Comparison of ENCODE assay signal across 11 cellular contexts in the genomic region with DNA sequence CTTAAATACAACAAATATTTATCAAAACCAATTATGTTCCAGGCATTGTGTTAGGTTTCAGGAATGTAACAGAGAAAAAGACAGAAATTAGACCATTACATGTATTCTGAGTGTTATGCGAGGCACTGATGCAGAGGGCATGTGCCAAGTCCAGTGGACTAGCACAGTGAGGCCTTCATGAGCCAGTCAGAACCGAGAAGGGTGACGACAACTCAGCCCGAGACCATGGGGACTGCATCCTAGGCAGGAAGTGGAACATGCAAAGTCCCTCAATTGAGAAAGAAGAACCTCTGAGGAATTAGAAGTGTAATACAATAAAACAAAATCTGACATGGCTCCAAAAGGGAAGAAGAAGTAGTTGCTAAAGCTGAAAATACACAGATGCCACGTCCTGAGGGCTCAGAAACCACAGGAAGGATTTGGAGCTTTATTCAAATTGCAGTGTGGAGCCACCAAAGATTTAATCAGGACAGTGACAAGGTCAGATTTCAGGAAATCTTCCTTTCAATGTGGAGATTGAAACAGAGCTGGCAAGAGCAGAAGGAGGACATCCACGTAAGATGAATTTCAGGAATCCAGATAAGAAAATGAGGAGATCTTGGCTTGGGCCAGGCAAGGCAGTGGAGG.
DNase-seq lines count a peak whose midpoint lies in the region; ATAC-seq and TF ChIP-seq lines count a peak whose summit lies in the region.
"Had no signal": no experiment of that assay in that cellular context is flagged by ENCODE, and none has a peak within 500 bp of the region (broad histone marks: within the 10 kb centered on the region; RNA-seq: fewer than 3 reads in every experiment).

No MANE protein-coding gene starts in this region.

- H3K27ac ChIP-seq in brain microvascular endothelial cell = peak overlapping the region; percentile 5

- in situ Hi-C loops in brain microvascular endothelial cell (cut with HindIII; ENCODE audit: low pct_ligation_motif_present, low sequenced_read_pairs) = loop anchor here (25.0 kb wide), 2 partner anchors 163 to 212 kb away; no protein-coding TSS in a partner anchor

- H3K36me3 ChIP-seq in brain microvascular endothelial cell (replicated peaks) = no peaks in the 10 kb centered on the region

- intact Hi-C loops in sciatic nerve (cut with DNase I) = loop anchor here (5.0 kb wide), 1 partner anchor 828 kb away; no protein-coding TSS in a partner anchor

- TF ChIP-seq CTCF in brain microvascular endothelial cell (IDR thresholded peaks at IDR 0.05; ENCODE audit: low read depth, low read length, missing control alignments) = no peak

- DNase-seq in brain microvascular endothelial cell (no peak), sciatic nerve (ENCODE audit: low spot score) (no peak), hippocampal formation (lab: John Stamatoyannopoulos, UW) (no peak)
- no peak for DNase-seq in stimulated activated naive CD4-positive, alpha-beta T cell treated with Interleukin-2 at 50 U/mL for 16 hours (lab: John Stamatoyannopoulos, UW)
- DNase-seq: activated CD4-positive, alpha-beta T cell treated with anti-CD3 and anti-CD28 coated beads for 4 hours; activated T-cell treated with anti-CD3 and anti-CD28 coated beads, Interleukin-2, amount 50 U/mL, for 4 hours; NCI-H1417; NCI-H524 had no signal

- H3K27me3 ChIP-seq in brain microvascular endothelial cell (replicated peaks) = no peaks in the 10 kb centered on the region

- ATAC-seq in GM19025 (IDR thresholded peaks at IDR 0.05; ENCODE audit: low read depth, unreplicated experiment) = peak; percentile 48
- ATAC-seq in HG02642 (IDR thresholded peaks at IDR 0.05; ENCODE audit: poor library complexity, unreplicated experiment) = peak; percentile 43
- ATAC-seq in sciatic nerve = peak; percentile 50
- no peak for ATAC-seq in GM19035 (IDR thresholded peaks at IDR 0.05; ENCODE audit: unreplicated experiment)
- ATAC-seq: activated T-cell treated with anti-CD3 and anti-CD28 coated beads, Interleukin-2, amount 50 U/mL, for 4 hours had no signal

- no peak overlapping the region for H3K4me3 ChIP-seq in brain microvascular endothelial cell (ENCODE audit: low read depth, low read length)
